21 cellular contexts compared by ENCODE assay signal in the genomic region with DNA sequence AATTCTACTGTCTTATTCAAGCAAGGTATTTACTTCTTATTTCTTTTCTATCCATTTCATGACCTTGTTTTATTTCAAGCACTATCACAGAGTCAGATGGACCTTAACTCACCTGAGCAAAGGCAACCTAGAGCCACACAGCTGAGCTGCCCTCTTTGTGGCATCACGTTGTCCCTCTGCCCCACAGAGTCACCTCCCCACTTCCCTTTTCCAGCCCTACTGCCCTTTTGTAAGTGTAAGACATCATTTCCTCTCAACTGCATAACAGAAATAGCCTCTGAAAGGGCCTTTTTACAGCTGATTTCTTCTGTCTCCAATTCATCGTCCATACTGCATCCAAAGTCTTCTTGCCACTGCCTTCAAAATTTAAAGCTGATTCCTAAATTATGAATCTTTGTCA.
DNase-seq lines count a peak whose midpoint lies in the region; ATAC-seq, FAIRE-seq and TF ChIP-seq lines count a peak whose summit lies in the region.
"Had no signal": no experiment of that assay in that cellular context is flagged by ENCODE, and none has a peak within 500 bp of the region (broad histone marks: within the 10 kb centered on the region; RNA-seq: fewer than 3 reads in every experiment).

No MANE protein-coding gene starts in this region.

- H3K36me3 ChIP-seq in mesendoderm (ENCODE audit: control insufficient read depth, insufficient read depth, low read length) (no peaks in the 10 kb centered on the region), right lobe of liver (no peaks in the 10 kb centered on the region)

- no peak overlapping the region for H2BK5ac ChIP-seq in mesendoderm (ENCODE audit: low read length)

- no peak overlapping the region for H3K18ac ChIP-seq in mesendoderm (ENCODE audit: low read length)

- no peak overlapping the region for H4K8ac ChIP-seq in mesendoderm (ENCODE audit: low read depth, low read length)

- no peak overlapping the region for H3K9ac ChIP-seq in mesendoderm (ENCODE audit: low read length)
- H3K9ac ChIP-seq: SK-N-SH had no signal

- no peaks in the 10 kb centered on the region for H3K79me2 ChIP-seq in mesendoderm (ENCODE audit: control insufficient read depth, insufficient read depth, low read length)

- no peak for FAIRE-seq in GM12891 (lab: Jason Lieb, UNC)

- H3K9me3 Mint-ChIP-seq in activated CD8-positive, alpha-beta T cell treated with anti-CD3 and anti-CD28 coated beads, Interleukin-2, amount 10 ng/mL, durations not matched to agents 7 days and 5 days (ENCODE audit: insufficient read depth), result no peaks in the 10 kb centered on the region
- H3K9me3 Mint-ChIP-seq: H9 had no signal

- H2BK15ac ChIP-seq in mesendoderm (replicated peaks; ENCODE audit: low read depth), result no peak overlapping the region

- H3K27ac ChIP-seq in mesendoderm (ENCODE audit: low read depth, low read length) (no peak overlapping the region), right lobe of liver (no peak overlapping the region)

- peaks cover 6% of the 10 kb centered on the region for H3K4me1 ChIP-seq in mesendoderm (ENCODE audit: control insufficient read depth, low read depth, low read length)
- no peaks in the 10 kb centered on the region for H3K4me1 ChIP-seq in right lobe of liver

- peak overlapping the region; percentile 36 for H3K56ac ChIP-seq in mesendoderm (ENCODE audit: low read length)

- H3K4me3 Mint-ChIP-seq in activated CD8-positive, alpha-beta T cell treated with anti-CD3 and anti-CD28 coated beads, Interleukin-2, amount 10 ng/mL, durations not matched to agents 7 days and 5 days, result no peak overlapping the region
- H3K4me3 Mint-ChIP-seq: H9, HFFc6 had no signal

- TF ChIP-seq CTCF in right lobe of liver (IDR thresholded peaks at IDR 0.05), result no peak

- no peaks in the 10 kb centered on the region for H3K27me3 ChIP-seq in mesendoderm (ENCODE audit: insufficient read depth, low read length, poor library complexity)
- H3K27me3 ChIP-seq in right lobe of liver, result no peaks in the 10 kb centered on the region

- TF ChIP-seq POLR2A in GM12891 (IDR thresholded peaks at IDR 0.05; ENCODE audit: low read depth, low read length) (no peak), right lobe of liver (IDR thresholded peaks at IDR 0.05) (no peak)

- no peak overlapping the region for H3K27ac Mint-ChIP-seq in activated CD8-positive, alpha-beta T cell treated with anti-CD3 and anti-CD28 coated beads, Interleukin-2, amount 10 ng/mL, durations not matched to agents 7 days and 5 days
- H3K27ac Mint-ChIP-seq: HFFc6 had no signal

- no peaks in the 10 kb centered on the region for H3K79me1 ChIP-seq in mesendoderm (ENCODE audit: low read length)

- H3K4me1 Mint-ChIP-seq in activated CD8-positive, alpha-beta T cell treated with anti-CD3 and anti-CD28 coated beads, Interleukin-2, amount 10 ng/mL, durations not matched to agents 7 days and 5 days (ENCODE audit: low read depth), result no peaks in the 10 kb centered on the region

- no peak overlapping the region for H2AK5ac ChIP-seq in mesendoderm (ENCODE audit: low read length)

- POLR2A ChIA-PET in activated CD8-positive, alpha-beta T cell treated with anti-CD3 and anti-CD28 coated beads, Interleukin-2, amount 10 ng/mL, durations not matched to agents 7 days and 5 days (lab: Charles Lee), result no interaction called here

- no peak overlapping the region for H3K4me3 ChIP-seq in mesendoderm (ENCODE audit: low read length)
- no peak overlapping the region for H3K4me3 ChIP-seq in right lobe of liver

- H3K9me3 ChIP-seq in right lobe of liver, result no peaks in the 10 kb centered on the region
- H3K9me3 ChIP-seq: SK-N-SH had no signal

- no peak overlapping the region for H2BK120ac ChIP-seq in mesendoderm (ENCODE audit: low read depth, low read length)

- H3K23ac ChIP-seq in mesendoderm (ENCODE audit: low read length), result no peak overlapping the region

- no peaks in the 10 kb centered on the region for H3K27me3 Mint-ChIP-seq in activated CD8-positive, alpha-beta T cell treated with anti-CD3 and anti-CD28 coated beads, Interleukin-2, amount 10 ng/mL, durations not matched to agents 7 days and 5 days (ENCODE audit: low read depth)

- ATAC-seq in activated CD8-positive, alpha-beta T cell treated with anti-CD3 and anti-CD28 coated beads, Interleukin-2, amount 10 ng/mL, durations not matched to agents 7 days and 5 days, result no peak
- ATAC-seq in HG02852 (IDR thresholded peaks at IDR 0.05; ENCODE audit: unreplicated experiment) (no peak), GM18907 (IDR thresholded peaks at IDR 0.05; ENCODE audit: unreplicated experiment) (no peak), right lobe of liver (no peak)
- ATAC-seq: Panc1 had no signal

- intact Hi-C loops in right lobe of liver (cut with DNase I), result no loop called here

- no CpG with 5 or more reads among the region's 2 CpGs for WGBS in mesendoderm (ENCODE audit: extremely low coverage, insufficient coverage, low lambda C conversion rate)
- 28% methylated on average over 2 of the region's 2 CpGs for WGBS in right lobe of liver (ENCODE audit: insufficient coverage, low coverage, low lambda C conversion rate, missing lambda C conversion rate)

- H3K36me3 Mint-ChIP-seq in activated CD8-positive, alpha-beta T cell treated with anti-CD3 and anti-CD28 coated beads, Interleukin-2, amount 10 ng/mL, durations not matched to agents 7 days and 5 days (ENCODE audit: low read depth), result no peaks in the 10 kb centered on the region

- DNase-seq in GM12891 (ENCODE audit: insufficient read length, low spot score) (no peak), NOMO-1 (lab: John Stamatoyannopoulos, UW; ENCODE audit: unreplicated experiment in 2 of 2) (peak; percentile 66 to 72), SKM-1 (lab: John Stamatoyannopoulos, UW; ENCODE audit: unreplicated experiment) (peak; percentile 49), mesendoderm (no peak), right lobe of liver (no peak)
- no peak for DNase-seq in activated CD8-positive, alpha-beta T cell treated with anti-CD3 and anti-CD28 coated beads, Interleukin-2, amount 10 ng/mL, durations not matched to agents 7 days and 5 days
- DNase-seq: H9, HFFc6, Karpas-422, NCI-H1092 treated with DMSO at 0.1 percent for 48 hours, NCI-H1436 treated with DMSO at 0.1 percent for 48 hours, NCI-H2029, NCI-H226, NCI-H510A treated with DMSO at 0.1 percent for 48 hours, NCI-H774, SIG-M5, SK-N-SH, T-helper 1 cell had no signal

- CTCF ChIA-PET in activated CD8-positive, alpha-beta T cell treated with anti-CD3 and anti-CD28 coated beads, Interleukin-2, amount 10 ng/mL, durations not matched to agents 7 days and 5 days (lab: Charles Lee), result no interaction called here

- H3K4me2 ChIP-seq in mesendoderm (ENCODE audit: low read length), result no peak overlapping the region
- H3K4me2 ChIP-seq: SK-N-SH had no signal

- no peak overlapping the region for H4K5ac ChIP-seq in mesendoderm (ENCODE audit: low read length)

- H3K4ac ChIP-seq in mesendoderm (ENCODE audit: low read depth, low read length), result no peak overlapping the region

TF ChIP-seq in GM12891, 5 proteins besides CTCF, POLR2A, EP300 and RAD21:
- no peak for TF ChIP-seq POU2F2 (IDR thresholded peaks at IDR 0.05; ENCODE audit: low read depth, low read length)
- TF ChIP-seq POLR2AphosphoS5 (IDR thresholded peaks at IDR 0.05; ENCODE audit: low read depth, low read length), result no peak
- no peak for TF ChIP-seq PAX5 (IDR thresholded peaks at IDR 0.05; ENCODE audit: insufficient read depth, low read length, severe bottlenecking)
- no peak for TF ChIP-seq TAF1 (IDR thresholded peaks at IDR 0.05; ENCODE audit: low read depth, low read length)
- peak; percentile 73 for TF ChIP-seq SPI1 (IDR thresholded peaks at IDR 0.05; ENCODE audit: low read depth, low read length)

Comparison
In these comparisons a context has a peak if more than half of its experiments do, and no peak if none do; other contexts are left out.
1. DNase-seq: peak in NOMO-1 (2 of 2) and SKM-1 (single experiment); none in GM12891 (single experiment), mesendoderm (single experiment), activated CD8-positive, alpha-beta T cell treated with anti-CD3 and anti-CD28 coated beads, Interleukin-2, amount 10 ng/mL, durations not matched to agents 7 days and 5 days (single experiment) and right lobe of liver (0 of 3).